9 cellular contexts compared by ENCODE assay signal in genomic region chr4:164935363-164935762, GRCh38. TPM values are rescaled to one million over a fixed set of nuclear protein-coding genes. Genes with fewer than 3 reads are reported as not detected.
A peak's percentile ranks its signal among the peaks of the same experiment; 100 is the strongest.
DNase-seq lines count a peak whose midpoint lies in the region; ATAC-seq, FAIRE-seq and TF ChIP-seq lines count a peak whose summit lies in the region.
"Had no signal": no experiment of that assay in that cellular context is flagged by ENCODE, and none has a peak within 500 bp of the region (broad histone marks: within the 10 kb centered on the region; RNA-seq: fewer than 3 reads in every experiment).

No MANE protein-coding gene starts in this region.

- POLR2A ChIA-PET in OCI-LY7 (lab: Charles Lee), result interaction anchor here (0.7 to 2.7 kb wide), 7 partner anchors 9 to 99 kb away, joined by 3 to 21 read pairs (median 4); no protein-coding TSS in a partner anchor

- intact Hi-C loops in OCI-LY7 (cut with micrococcal nuclease; ENCODE audit: unreplicated experiment), result loop anchor here (1.0 to 5.0 kb wide), 3 partner anchors 42 to 172 kb away; partner anchors contain the start of gene TRIM61

- H3K27ac Mint-ChIP-seq in stimulated activated effector memory CD8-positive, alpha-beta T cell treated with anti-CD3 and anti-CD28 coated beads, Interleukin-12 subunit alpha, Interleukin-12 subunit beta, amount 100 ng/mL, for 72 hours, result no peak overlapping the region

- H3K27ac ChIP-seq in OCI-LY7 (ENCODE audit: low read depth, low read length, poor library complexity, severe bottlenecking), result no peak overlapping the region

- CTCF ChIA-PET in OCI-LY7 (lab: Charles Lee; ENCODE audit: unreplicated experiment), result interaction anchor here (0.7 to 1.1 kb wide), 4 partner anchors 15 to 42 kb away, joined by 3 to 7 read pairs (median 3); no protein-coding TSS in a partner anchor

- no peak overlapping the region for H3K4me2 ChIP-seq in OCI-LY7 (ENCODE audit: low read length)

- H3K4me1 Mint-ChIP-seq in stimulated activated effector memory CD8-positive, alpha-beta T cell treated with anti-CD3 and anti-CD28 coated beads, Interleukin-12 subunit alpha, Interleukin-12 subunit beta, amount 100 ng/mL, for 72 hours, result no peaks in the 10 kb centered on the region

- H2AFZ ChIP-seq in OCI-LY7 (ENCODE audit: low read length), result no peak overlapping the region

- FAIRE-seq in HTR-8/SVneo (lab: Jason Lieb, UNC), result no peak

- H3K9me3 ChIP-seq in BE2C (no peaks in the 10 kb centered on the region; the same call in 1 of the 2 replicates), OCI-LY7 (ENCODE audit: low read length) (no peaks in the 10 kb centered on the region)

- no peaks in the 10 kb centered on the region for H3K9me3 Mint-ChIP-seq in stimulated activated effector memory CD8-positive, alpha-beta T cell treated with anti-CD3 and anti-CD28 coated beads, Interleukin-12 subunit alpha, Interleukin-12 subunit beta, amount 100 ng/mL, for 72 hours

- no peak overlapping the region for H3K4me3 Mint-ChIP-seq in stimulated activated effector memory CD8-positive, alpha-beta T cell treated with anti-CD3 and anti-CD28 coated beads, Interleukin-12 subunit alpha, Interleukin-12 subunit beta, amount 100 ng/mL, for 72 hours

- H3K27me3 ChIP-seq in BE2C, result no peaks in the 10 kb centered on the region

- no peak overlapping the region for H3K4me3 ChIP-seq in BE2C (ENCODE audit: low read depth, low read length)
- H3K4me3 ChIP-seq in OCI-LY7 (ENCODE audit: low read depth, low read length, poor library complexity, severe bottlenecking), result no peak overlapping the region

- H3K79me2 ChIP-seq in OCI-LY7 (ENCODE audit: insufficient read depth, low read depth, low read length), result no peaks in the 10 kb centered on the region

- H3K4me1 ChIP-seq in BE2C (no peaks in the 10 kb centered on the region), OCI-LY7 (ENCODE audit: insufficient read depth, low read length, poor library complexity, severe bottlenecking) (no peaks in the 10 kb centered on the region)

- DNase-seq in BE2C, result no peak
- peak; percentile 36 for DNase-seq in OCI-LY7 (ENCODE audit: low spot score)
- DNase-seq in HTR-8/SVneo (ENCODE audit: insufficient read length, low spot score), result no peak
- DNase-seq in occipital lobe (lab: John Stamatoyannopoulos, UW), result no peak
- DNase-seq in stimulated activated CD4-positive, alpha-beta T cell treated with anti-CD3 and anti-CD28 coated beads, Interleukin-4, amount 100 ng/mL, for 24 hours, result no peak
- no peak for DNase-seq in stimulated activated effector memory CD8-positive, alpha-beta T cell treated with anti-CD3 and anti-CD28 coated beads, Interleukin-12 subunit alpha, Interleukin-12 subunit beta, amount 100 ng/mL, for 72 hours (ENCODE audit: low spot score in 2 of 2)

- no peaks in the 10 kb centered on the region for H3K9me2 ChIP-seq in OCI-LY7 (ENCODE audit: insufficient read depth, low read length)

- no peaks in the 10 kb centered on the region for H3K36me3 Mint-ChIP-seq in stimulated activated effector memory CD8-positive, alpha-beta T cell treated with anti-CD3 and anti-CD28 coated beads, Interleukin-12 subunit alpha, Interleukin-12 subunit beta, amount 100 ng/mL, for 72 hours

- TF ChIP-seq CTCF in BE2C (IDR thresholded peaks at IDR 0.05; ENCODE audit: low read depth, low read length), result peak; percentile 40
- peak; percentile 72 for TF ChIP-seq CTCF in OCI-LY7 (conservative IDR thresholded peaks at IDR 0.05; ENCODE audit: low read length)

- H3K36me3 ChIP-seq in BE2C (no peaks in the 10 kb centered on the region), OCI-LY7 (ENCODE audit: insufficient read depth, low read length) (no peaks in the 10 kb centered on the region)

- peak; percentile 40 for ATAC-seq in GM19025 (IDR thresholded peaks at IDR 0.05; ENCODE audit: low read depth, unreplicated experiment)
- peak; percentile 52 for ATAC-seq in HG02970 (IDR thresholded peaks at IDR 0.05; ENCODE audit: low FRiP score, unreplicated experiment)
- no peak for ATAC-seq in stimulated activated effector memory CD8-positive, alpha-beta T cell treated with anti-CD3 and anti-CD28 coated beads, Interleukin-12 subunit alpha, Interleukin-12 subunit beta, amount 100 ng/mL, for 72 hours

- no peaks in the 10 kb centered on the region for H4K20me1 ChIP-seq in OCI-LY7 (ENCODE audit: insufficient read depth, low read length)

- BruUV-seq in OCI-LY7 (replicated peaks; lab: Mats Ljungman, UMichigan), result no TSS peak

RNA-seq across cellular contexts. Expression of gene TRIM61, which starts 42.1 kb away (rescaled TPM):
- 5.5 TPM for polyA plus RNA-seq in BE2C (2012; ENCODE audit: insufficient read depth, insufficient read length, low read depth)
- 2.8 and 3.1 TPM in 2 replicates for total RNA-seq in OCI-LY7 (2014; rRNA removed; shearing (Covaris generic))
- total RNA-seq in OCI-LY7 (2022) (5.2 and 6.1 TPM in 2 replicates), occipital lobe (2.5 TPM)

RNA-seq across cellular contexts. Expression of gene APELA, which starts 58.4 kb away (rescaled TPM):
- polyA plus RNA-seq in BE2C (2012; ENCODE audit: insufficient read depth, insufficient read length, low read depth), result not detected
- not detected in 2 replicates for total RNA-seq in OCI-LY7 (2014; rRNA removed; shearing (Covaris generic))
- total RNA-seq in OCI-LY7 (2022), result not detected in 2 replicates
- total RNA-seq in occipital lobe, result not detected
- total RNA-seq: mononuclear cell had no signal
